ENCODE assay signal across 11 cellular contexts in the genomic region with DNA sequence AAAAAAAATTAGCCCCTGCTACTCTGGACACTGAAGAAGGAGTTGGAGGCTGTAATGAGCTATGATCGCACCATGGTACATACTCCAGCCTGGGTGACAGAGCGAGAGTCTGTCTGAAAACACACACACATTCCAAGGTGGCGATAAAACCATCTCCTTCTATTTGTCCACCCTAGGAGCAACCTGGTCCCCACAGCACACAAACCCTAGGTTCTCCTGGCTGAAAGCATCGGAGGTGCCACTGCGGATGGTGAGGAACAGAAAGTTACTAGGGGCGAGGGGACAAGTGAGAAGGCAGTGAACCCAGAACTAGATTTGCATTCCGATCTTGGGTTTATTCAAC. TPM values are rescaled to one million over a fixed set of nuclear protein-coding genes. Genes with fewer than 3 reads are reported as not detected.
DNase-seq lines count a peak whose midpoint lies in the region; ATAC-seq and FAIRE-seq lines count a peak whose summit lies in the region.
"Had no signal": no experiment of that assay in that cellular context is flagged by ENCODE, and none has a peak within 500 bp of the region (broad histone marks: within the 10 kb centered on the region; RNA-seq: fewer than 3 reads in every experiment).

No MANE protein-coding gene starts in this region.

- H3K9ac ChIP-seq in BLaER1: 0 out of 2 replicates have a peak overlapping the region, but pooled peaks have one; percentile 93

- H3K4me3 Mint-ChIP-seq in T-cell: peak overlapping the region in 2 of 3 donors; percentile 21 to 84

- no peaks in the 10 kb centered on the region for H3K9me3 Mint-ChIP-seq in T-cell
- H3K9me3 Mint-ChIP-seq: activated T-cell treated with anti-CD3 and anti-CD28 coated beads, Interleukin-2, amount 50 U/mL, for 4 hours had no signal

- POLR2A ChIA-PET in T-cell (lab: Charles Lee): interaction anchor here in 1 of 2 donors (0.5 kb wide), 1 partner anchor 500 kb away, joined by 3 read pairs; a partner anchor contains a TSS

- H3K4me3 ChIP-seq in BLaER1: no peak overlapping the region

- H4K20me1 ChIP-seq in BLaER1: peaks cover 67% of the 10 kb centered on the region

- H3K36me3 ChIP-seq in BLaER1: peaks cover 76% of the 10 kb centered on the region

- DNase-seq in T-cell (no peak), kidney tubule cell (ENCODE audit: low spot score) (peak; percentile 42), globus pallidus (ENCODE audit: low spot score) (no peak), NCI-H2196 (lab: John Stamatoyannopoulos, UW; ENCODE audit: unreplicated experiment) (no peak)
- DNase-seq: activated T-cell treated with anti-CD3 and anti-CD28 coated beads, Interleukin-2, amount 50 U/mL, for 4 hours; COR-L47; left colon had no signal

- peaks cover 33% of the 10 kb centered on the region for H3K36me3 Mint-ChIP-seq in T-cell

- H3K27me3 Mint-ChIP-seq in T-cell: no peaks in the 10 kb centered on the region

- peak; percentile 69 for FAIRE-seq in G401.6 (lab: Jason Lieb, UNC)

- H3K27ac ChIP-seq in BLaER1: no peak overlapping the region

- H3K9me3 ChIP-seq in BLaER1: no peaks in the 10 kb centered on the region

- H3K4me2 ChIP-seq in BLaER1: no peak overlapping the region

- H3K4me1 Mint-ChIP-seq in T-cell: peaks cover 5 to 7% (median 6%) of the 10 kb centered on the region in 3 donors

- CTCF ChIA-PET in T-cell (lab: Charles Lee): no interaction called here

- ATAC-seq in T-cell (replicated peaks in 1 of 4) (no peak), GM21423 (IDR thresholded peaks at IDR 0.05; ENCODE audit: unreplicated experiment) (no peak), GM18517 (IDR thresholded peaks at IDR 0.05; ENCODE audit: unreplicated experiment) (no peak)

- peak overlapping the region in 1 of 2 donors; percentile 67 for H3K27ac Mint-ChIP-seq in T-cell

- no peaks in the 10 kb centered on the region for H3K27me3 ChIP-seq in BLaER1

- H3K4me1 ChIP-seq in BLaER1: peaks cover 30% of the 10 kb centered on the region

RNA-seq across cellular contexts. Expression of a gene that starts 1.4 kb away (rescaled TPM):
- total RNA-seq in T-cell: 10 to 100 TPM; 17.0 to 40.1 (median 37.7) TPM

RNA-seq across cellular contexts. Expression of a gene that starts 15.1 kb away (rescaled TPM):
- 100 to 1,000 TPM; 163 to 203 (median 181) TPM for total RNA-seq in T-cell

RNA-seq across cellular contexts. Expression of a gene that starts 16.5 kb away (rescaled TPM):
- 1 to 10 TPM in 3 of 5 donors, under 1 TPM in 2; 0.63 to 3.3 (median 1.9) TPM for total RNA-seq in T-cell

RNA-seq across cellular contexts. Expression of a gene that starts 29.4 kb away (rescaled TPM):
- 10 to 100 TPM; 32.8 to 52.0 (median 47.0) TPM for total RNA-seq in T-cell

RNA-seq across cellular contexts. Expression of a gene that starts 38.1 kb away (rescaled TPM):
- total RNA-seq in T-cell: 10 to 100 TPM; 12.7 to 23.1 (median 20.4) TPM
